ENCODE assay signal across 1 cellular context in the genomic region with DNA sequence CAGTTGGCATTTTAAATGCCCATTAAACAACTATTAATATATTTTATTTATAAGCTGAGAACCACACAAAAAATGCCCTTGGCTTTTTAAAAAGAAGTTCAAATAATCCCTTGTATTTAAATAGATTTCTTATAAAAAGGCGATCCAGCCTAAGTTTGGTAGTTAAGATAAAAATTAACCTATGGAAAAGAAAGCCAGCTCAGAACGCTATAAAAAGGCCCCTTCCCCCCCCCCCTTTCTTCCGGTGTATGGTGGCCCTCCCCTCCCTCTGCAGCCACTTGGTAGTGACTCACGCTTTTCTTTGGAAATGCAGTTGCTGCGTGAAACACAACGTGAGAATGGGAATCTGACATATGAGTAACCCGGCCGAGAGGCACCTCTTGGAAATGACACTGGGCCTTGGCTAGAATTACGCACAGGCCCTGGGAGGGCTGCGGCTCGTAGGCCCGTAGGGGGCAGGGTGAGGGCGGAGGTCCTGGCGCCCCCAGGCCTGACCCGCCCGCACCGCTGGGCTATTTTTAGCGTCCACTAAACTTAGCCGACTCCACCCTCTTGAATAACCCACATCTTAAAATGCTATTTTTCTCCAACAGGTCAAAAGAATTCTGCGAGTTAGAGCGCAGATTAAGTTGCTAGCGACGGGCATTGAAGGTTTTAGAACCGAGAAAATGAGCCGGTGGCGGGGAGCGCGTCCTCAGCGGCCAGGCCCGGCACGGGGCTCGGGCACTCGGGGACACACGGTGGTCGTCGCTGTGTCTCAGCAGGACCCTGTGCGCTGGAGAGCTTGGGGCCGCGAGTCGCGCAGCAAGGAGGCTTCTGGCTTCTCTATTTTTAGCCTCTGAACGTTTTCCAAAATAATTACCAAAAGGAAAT.
A peak's percentile ranks its signal among the peaks of the same experiment; 100 is the strongest.
TF ChIP-seq lines count a peak whose summit lies in the region.

No MANE protein-coding gene starts in this region.

TF ChIP-seq in HepG2, 621 proteins besides CTCF, POLR2A, EP300 and RAD21 (continued from another document and continues in another):
- TF ChIP-seq, protein P1, sequence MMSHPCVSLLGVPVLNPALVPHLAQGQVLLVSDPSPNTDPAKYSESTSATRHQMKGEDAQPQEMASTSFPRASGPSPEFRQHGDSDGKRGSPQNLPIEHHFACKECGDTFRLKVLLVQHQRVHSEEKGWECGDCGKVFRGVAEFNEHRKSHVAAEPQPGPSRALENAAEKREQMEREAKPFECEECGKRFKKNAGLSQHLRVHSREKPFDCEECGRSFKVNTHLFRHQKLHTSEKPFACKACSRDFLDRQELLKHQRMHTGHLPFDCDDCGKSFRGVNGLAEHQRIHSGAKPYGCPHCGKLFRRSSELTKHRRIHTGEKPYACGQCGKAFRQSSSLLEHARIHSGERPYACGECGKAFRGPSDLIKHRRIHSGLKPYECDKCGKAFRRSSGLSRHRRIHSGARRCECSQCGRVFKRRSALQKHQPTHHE (CRISPR knock-in tag; IDR thresholded peaks at IDR 0.05; ENCODE audit: borderline replicate concordance): no peak
- TF ChIP-seq BATF2 (CRISPR knock-in tag; IDR thresholded peaks at IDR 0.05) (no peak), TFDP2 (CRISPR knock-in tag; IDR thresholded peaks at IDR 0.05) (no peak), NFE2 (CRISPR knock-in tag; IDR thresholded peaks at IDR 0.05) (no peak), AGO1 (IDR thresholded peaks at IDR 0.05; ENCODE audit: low read depth, low read length, poor library complexity, severe bottlenecking) (no peak), ZSCAN12 (CRISPR knock-in tag; IDR thresholded peaks at IDR 0.05) (no peak), SMARCE1 (IDR thresholded peaks at IDR 0.05; ENCODE audit: borderline replicate concordance) (no peak), CCDC6 (CRISPR knock-in tag; IDR thresholded peaks at IDR 0.05) (no peak), ZNF772 (CRISPR knock-in tag; IDR thresholded peaks at IDR 0.05) (no peak), NCOA1 (CRISPR knock-in tag; IDR thresholded peaks at IDR 0.05) (no peak), RORA (CRISPR knock-in tag; IDR thresholded peaks at IDR 0.05) (peak; percentile 85; the same call in 1 of the 2 replicates), ZNF7 (CRISPR knock-in tag; IDR thresholded peaks at IDR 0.05) (peak; percentile 37; the same call in 1 of the 2 replicates), CCAR2 (optimal IDR thresholded peaks at IDR 0.05; ENCODE audit: low read depth, low read length) (no peak), MTA1 (CRISPR knock-in tag; IDR thresholded peaks at IDR 0.05; ENCODE audit: borderline replicate concordance) (no peak), ZNF367 (CRISPR knock-in tag; IDR thresholded peaks at IDR 0.05; ENCODE audit: borderline replicate concordance) (no peak), GPBP1L1 (CRISPR knock-in tag; IDR thresholded peaks at IDR 0.05) (no peak), PITX1 (CRISPR knock-in tag; IDR thresholded peaks at IDR 0.05) (no peak), ZFP1 (CRISPR knock-in tag; IDR thresholded peaks at IDR 0.05) (no peak), HNRNPK (IDR thresholded peaks at IDR 0.05; ENCODE audit: low read depth, low read length, poor library complexity, severe bottlenecking) (peak; percentile 8), ZBTB43 (CRISPR knock-in tag; conservative IDR thresholded peaks at IDR 0.05) (no peak; the same call in 1 of the 2 replicates), FOSL1 (CRISPR knock-in tag; IDR thresholded peaks at IDR 0.05; ENCODE audit: borderline replicate concordance) (no peak; the same call in 1 of the 2 replicates), NKX3-1 (CRISPR knock-in tag; IDR thresholded peaks at IDR 0.05) (no peak), ZNF12 (CRISPR knock-in tag; IDR thresholded peaks at IDR 0.05) (0 out of 2 replicates have a peak, but pooled peaks have one; percentile 45), MEIS1 (CRISPR knock-in tag; IDR thresholded peaks at IDR 0.05; ENCODE audit: borderline replicate concordance) (no peak), PRDM15 (CRISPR knock-in tag; IDR thresholded peaks at IDR 0.05) (no peak), ZFP36L1 (CRISPR knock-in tag; IDR thresholded peaks at IDR 0.05) (0 out of 2 replicates have a peak, but pooled peaks have one; percentile 67), ZHX1 (CRISPR knock-in tag; IDR thresholded peaks at IDR 0.05; ENCODE audit: low read depth) (no peak), HOMEZ (CRISPR knock-in tag; IDR thresholded peaks at IDR 0.05; ENCODE audit: low read depth) (peak; percentile 60; the same call in 1 of the 2 replicates), ZBTB46 (CRISPR knock-in tag; IDR thresholded peaks at IDR 0.05; ENCODE audit: borderline replicate concordance) (no peak), POGK (CRISPR knock-in tag; conservative IDR thresholded peaks at IDR 0.05) (peak; percentile 54; the same call in 1 of the 2 replicates), RXRA (CRISPR knock-in tag; IDR thresholded peaks at IDR 0.05) (peak; percentile 69)
- TF ChIP-seq, protein P2, sequence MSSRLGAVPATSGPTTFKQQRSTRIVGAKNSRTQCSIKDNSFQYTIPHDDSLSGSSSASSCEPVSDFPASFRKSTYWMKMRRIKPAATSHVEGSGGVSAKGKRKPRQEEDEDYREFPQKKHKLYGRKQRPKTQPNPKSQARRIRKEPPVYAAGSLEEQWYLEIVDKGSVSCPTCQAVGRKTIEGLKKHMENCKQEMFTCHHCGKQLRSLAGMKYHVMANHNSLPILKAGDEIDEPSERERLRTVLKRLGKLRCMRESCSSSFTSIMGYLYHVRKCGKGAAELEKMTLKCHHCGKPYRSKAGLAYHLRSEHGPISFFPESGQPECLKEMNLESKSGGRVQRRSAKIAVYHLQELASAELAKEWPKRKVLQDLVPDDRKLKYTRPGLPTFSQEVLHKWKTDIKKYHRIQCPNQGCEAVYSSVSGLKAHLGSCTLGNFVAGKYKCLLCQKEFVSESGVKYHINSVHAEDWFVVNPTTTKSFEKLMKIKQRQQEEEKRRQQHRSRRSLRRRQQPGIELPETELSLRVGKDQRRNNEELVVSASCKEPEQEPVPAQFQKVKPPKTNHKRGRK (CRISPR knock-in tag; IDR thresholded peaks at IDR 0.05): no peak
